In genomic region chr13:99862243-99862642, GRCh38 we compare ENCODE assay signal across 19 cellular contexts.
"Had no signal": no experiment of that assay in that cellular context is flagged by ENCODE, and none has a peak within 500 bp of the region (broad histone marks: within the 10 kb centered on the region; RNA-seq: fewer than 3 reads in every experiment).

No MANE protein-coding gene starts in this region.

- H3K36me3 ChIP-seq: neutrophil, right lobe of liver, transverse colon had no signal

- H3K9me3 ChIP-seq: neutrophil, psoas muscle, right lobe of liver, testis, transverse colon had no signal

- H3K27ac Mint-ChIP-seq: natural killer cell treated with Interleukin-12 subunit alpha and Interleukin-12 subunit beta and Interleukin-15 and Interleukin-18, amount 100 ng/mL, for 72 hours; stimulated activated memory B cell treated with anti-CD40 and anti-IgM and Interleukin-4, amounts not matched to agents 10 μg/mL and 1 μg/mL and 100 μg/mL, for 72 hours; stimulated activated naive CD8-positive, alpha-beta T cell treated with anti-CD3 and anti-CD28 coated beads, Interleukin-15, Interleukin-2, amounts not matched to agents 100 ng/mL and 50 ng/mL, for 24 hours had no signal

- DNase-seq: erythroblast; foreskin keratinocyte; left colon; left ventricle myocardium superior; mesenchymal stem cell; midbrain; psoas muscle; retina; right lobe of liver; stimulated activated CD4-positive, alpha-beta T cell treated with anti-CD3 and anti-CD28 coated beads, Interleukin-1b, Interleukin-23, amount 100 ng/mL, for 48 hours; stimulated activated CD4-positive, alpha-beta T cell treated with anti-CD3 and anti-CD28 coated beads, Interleukin-4, amount 100 ng/mL, for 24 hours; testis; transverse colon had no signal

- H3K9me3 Mint-ChIP-seq: natural killer cell treated with Interleukin-12 subunit alpha and Interleukin-12 subunit beta and Interleukin-15 and Interleukin-18, amount 100 ng/mL, for 72 hours; stimulated activated memory B cell treated with anti-CD40 and anti-IgM and Interleukin-4, amounts not matched to agents 10 μg/mL and 1 μg/mL and 100 μg/mL, for 72 hours; stimulated activated naive CD8-positive, alpha-beta T cell treated with anti-CD3 and anti-CD28 coated beads, Interleukin-15, Interleukin-2, amounts not matched to agents 100 ng/mL and 50 ng/mL, for 24 hours had no signal

- H3K27ac ChIP-seq: foreskin keratinocyte, neutrophil, psoas muscle, right lobe of liver, testis, transverse colon had no signal

- FAIRE-seq: endothelial cell of umbilical vein had no signal

- H3K4me1 ChIP-seq: foreskin keratinocyte, psoas muscle, right lobe of liver, testis had no signal

- ATAC-seq: foreskin keratinocyte; left colon; left ventricle myocardium superior; natural killer cell treated with Interleukin-12 subunit alpha and Interleukin-12 subunit beta and Interleukin-15 and Interleukin-18, amount 100 ng/mL, for 72 hours; psoas muscle; right lobe of liver; stimulated activated memory B cell treated with anti-CD40 and anti-IgM and Interleukin-4, amounts not matched to agents 10 μg/mL and 1 μg/mL and 100 μg/mL, for 72 hours had no signal

- H3K27me3 Mint-ChIP-seq: stimulated activated memory B cell treated with anti-CD40 and anti-IgM and Interleukin-4, amounts not matched to agents 10 μg/mL and 1 μg/mL and 100 μg/mL, for 72 hours had no signal

- H3K4me3 ChIP-seq: lung, psoas muscle, right lobe of liver, testis, transverse colon had no signal

- H3K4me3 Mint-ChIP-seq: natural killer cell treated with Interleukin-12 subunit alpha and Interleukin-12 subunit beta and Interleukin-15 and Interleukin-18, amount 100 ng/mL, for 72 hours; stimulated activated memory B cell treated with anti-CD40 and anti-IgM and Interleukin-4, amounts not matched to agents 10 μg/mL and 1 μg/mL and 100 μg/mL, for 72 hours; stimulated activated naive CD8-positive, alpha-beta T cell treated with anti-CD3 and anti-CD28 coated beads, Interleukin-15, Interleukin-2, amounts not matched to agents 100 ng/mL and 50 ng/mL, for 24 hours had no signal

- H3K27me3 ChIP-seq: neutrophil, right lobe of liver, testis, transverse colon had no signal

- H3K4me1 Mint-ChIP-seq: stimulated activated memory B cell treated with anti-CD40 and anti-IgM and Interleukin-4, amounts not matched to agents 10 μg/mL and 1 μg/mL and 100 μg/mL, for 72 hours had no signal
